ENCODE assay signal across 8 cellular contexts in the genomic region with DNA sequence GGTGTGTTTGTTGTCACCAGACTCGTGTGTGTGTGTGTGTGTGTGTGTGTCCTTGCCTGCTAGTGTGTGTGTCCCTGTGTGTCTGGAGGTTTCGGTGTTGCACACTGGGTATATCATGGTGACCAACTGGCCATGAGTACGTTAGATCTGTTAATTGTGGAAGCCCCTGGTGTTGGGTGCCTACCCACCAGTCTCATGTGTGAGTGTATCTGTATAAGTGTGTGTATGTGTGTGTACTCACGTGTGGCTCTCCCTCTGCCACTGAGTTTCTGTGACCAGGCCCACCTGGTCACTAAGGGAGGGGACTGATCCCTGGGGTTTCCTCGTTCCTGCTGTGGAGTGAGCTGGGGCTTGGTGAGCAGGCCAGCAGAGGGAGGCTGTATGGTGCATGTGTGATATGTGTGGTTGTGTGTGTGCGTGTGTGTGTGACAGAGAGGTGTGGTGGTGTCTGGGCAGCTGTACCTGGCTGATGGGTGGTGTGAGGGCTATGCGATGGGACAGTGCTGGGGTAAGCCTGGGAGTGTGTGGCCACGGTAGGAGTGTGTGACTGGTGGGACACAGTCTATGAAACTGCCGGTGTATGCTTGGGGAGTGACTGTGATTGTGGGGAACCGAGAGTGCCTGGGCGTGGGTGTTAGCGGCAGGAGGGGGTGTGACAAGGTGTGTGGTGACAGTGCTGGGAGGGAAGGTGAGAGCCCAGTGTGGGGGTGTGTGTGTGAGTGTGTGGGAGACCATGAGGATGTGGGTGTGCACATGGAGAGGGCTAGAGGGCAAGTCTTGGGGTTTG. TPM values are rescaled to one million over a fixed set of nuclear protein-coding genes. Genes with fewer than 3 reads are reported as not detected.
A peak's percentile ranks its signal among the peaks of the same experiment; 100 is the strongest.
DNase-seq lines count a peak whose midpoint lies in the region; ATAC-seq, FAIRE-seq and TF ChIP-seq lines count a peak whose summit lies in the region.
"Had no signal": no experiment of that assay in that cellular context is flagged by ENCODE, and none has a peak within 500 bp of the region (broad histone marks: within the 10 kb centered on the region; RNA-seq: fewer than 3 reads in every experiment).

No MANE protein-coding gene starts in this region.

- H3K9me3 ChIP-seq in GM12878 (replicated peaks; ENCODE audit: control insufficient read depth, insufficient read depth, low read length) = no peaks in the 10 kb centered on the region
- no peaks in the 10 kb centered on the region for H3K9me3 ChIP-seq in thymus (ENCODE audit: control insufficient read depth)

- H3K79me2 ChIP-seq in GM12878 (ENCODE audit: control insufficient read depth, insufficient read depth, low read length) = peaks cover 79% of the 10 kb centered on the region

- intact Hi-C loops in GM12878 (cut with micrococcal nuclease; ENCODE audit: unreplicated experiment) = loop anchor here (1.0 to 5.0 kb wide), 3 partner anchors 17 to 626 kb away; a partner anchor contains a TSS

- POLR2A ChIA-PET in GM12878 (lab: Charles Lee) = interaction anchor here (1.2 to 2.0 kb wide), 4 partner anchors 10 to 31 kb away, joined by 4 to 13 read pairs (median 7); no protein-coding TSS in a partner anchor

- peak; percentile 90 for FAIRE-seq in GM12878 (lab: Jason Lieb, UNC)
- FAIRE-seq: endometrium had no signal

- peak; percentile 25 for ATAC-seq in GM21423 (IDR thresholded peaks at IDR 0.05; ENCODE audit: unreplicated experiment)
- peak; percentile 40 for ATAC-seq in GM12878
- ATAC-seq in GM18520 (IDR thresholded peaks at IDR 0.05; ENCODE audit: unreplicated experiment) = no peak
- ATAC-seq in HG03521 (IDR thresholded peaks at IDR 0.05; ENCODE audit: unreplicated experiment) = no peak

- H3K27me3 ChIP-seq in GM12878 (replicated peaks in 1 of 2; ENCODE audit: control insufficient read depth in 2 of 2, insufficient read depth in 2 of 2, low read length in 1 of 2) (no peaks in the 10 kb centered on the region), thymus (ENCODE audit: control insufficient read depth, insufficient read depth) (peaks cover 9% of the 10 kb centered on the region)

- peak overlapping the region; percentile 88 for H3K9ac ChIP-seq in GM12878 (ENCODE audit: control insufficient read depth, insufficient read depth, low read length)

- DNase-seq in RPMI7951 (ENCODE audit: low read depth) (peak; percentile 35), GM12878 (ENCODE audit: low read depth, low spot score) (no peak), mucosa of gallbladder (ENCODE audit: low spot score) (peak; percentile 39)

- BruUV-seq in GM12878 (replicated peaks; lab: Mats Ljungman, UMichigan) = no TSS peak

- SMC1A ChIA-PET in GM12878 (lab: Charles Lee; ENCODE audit: uncharacterized antibody, unreplicated experiment) = interaction anchor here (1.0 to 3.2 kb wide), 10 partner anchors 11 to 57 kb away, joined by 3 to 21 read pairs (median 6); no protein-coding TSS in a partner anchor

- no peak for TF ChIP-seq RAD21 in GM12878 (IDR thresholded peaks at IDR 0.05; ENCODE audit: insufficient read depth, low read depth, low read length)

- CTCF ChIA-PET in GM12878 (lab: Yijun Ruan, JAX) = interaction anchor here (0.7 to 11.6 kb wide), 6 partner anchors 17 to 49 kb away, joined by 3 to 125 read pairs (median 4); no protein-coding TSS in a partner anchor

- in situ Hi-C loops in GM12878 (cut with MboI) = no loop called here

- peak overlapping the region; percentile 97 for H3K4me3 ChIP-seq in GM12878
- peak overlapping the region; percentile 2 for H3K4me3 ChIP-seq in thymus (ENCODE audit: low read length)

- TF ChIP-seq POLR2A in GM12878 (IDR thresholded peaks at IDR 0.05; ENCODE audit: low read depth, low read length) = peak; percentile 81

- no peak overlapping the region for H2AFZ ChIP-seq in GM12878 (ENCODE audit: control insufficient read depth, low read depth, low read length)

- peak overlapping the region; percentile 97 for H3K4me2 ChIP-seq in GM12878 (ENCODE audit: control insufficient read depth, insufficient read depth)

- 0% methylated on average over 12 of the region's 12 CpGs for WGBS in GM12878 (ENCODE audit: insufficient coverage, insufficient replicate concordance, low lambda C conversion rate, missing lambda C conversion rate)
- 91% methylated on average over 12 of the region's 12 CpGs for WGBS in thymus

- peak in 1 of 2 experiments; percentile 53; a peak in 2 of 4 replicates for TF ChIP-seq EP300 in GM12878 (IDR thresholded peaks at IDR 0.05; ENCODE audit: borderline replicate concordance in 1 of 2, control insufficient read depth in 1 of 2, low read depth in 2 of 2, low read length in 2 of 2)

- H3K36me3 ChIP-seq in GM12878 (ENCODE audit: control insufficient read depth in 2 of 2, insufficient read depth in 2 of 2, low read length in 1 of 2) = peaks cover 5 to 8% of the 10 kb centered on the region in 2 experiments
- peaks cover 3% of the 10 kb centered on the region for H3K36me3 ChIP-seq in thymus (ENCODE audit: control insufficient read depth, insufficient read depth)

- TF ChIP-seq CTCF in GM12878 (IDR thresholded peaks at IDR 0.05 in 2 of 3, conservative IDR thresholded peaks at IDR 0.05 in 1 of 3; ENCODE audit: control insufficient read depth in 2 of 3, extremely low read depth in 1 of 3, insufficient read depth in 1 of 3, low read depth in 3 of 3, low read length in 3 of 3) = 0 out of 6 replicates have a peak, but pooled peaks of 1 of the 3 experiments have one; percentile 8

- RAD21 ChIA-PET in GM12878 (lab: Charles Lee; ENCODE audit: unreplicated experiment) = interaction anchor here (0.7 to 2.8 kb wide), 10 partner anchors 16 to 54 kb away, joined by 3 to 11 read pairs (median 6); no protein-coding TSS in a partner anchor

- H3K4me1 ChIP-seq in GM12878 (ENCODE audit: control insufficient read depth, insufficient read depth, low read length) (peaks cover 66% of the 10 kb centered on the region), thymus (ENCODE audit: control insufficient read depth, insufficient read depth, low read length) (peaks cover 23% of the 10 kb centered on the region)

- H4K20me1 ChIP-seq in GM12878 (ENCODE audit: control insufficient read depth, insufficient read depth) = peaks cover 17% of the 10 kb centered on the region

- peak overlapping the region; percentile 92 for H3K27ac ChIP-seq in GM12878 (ENCODE audit: control insufficient read depth, insufficient read depth)
- H3K27ac ChIP-seq in thymus (ENCODE audit: low read depth) = peak overlapping the region; percentile 9

TF ChIP-seq in GM12878, 131 proteins besides CTCF, POLR2A, EP300 and RAD21 (continues in another document):
- 0 out of 2 replicates have a peak, but pooled peaks have one; percentile 30 for TF ChIP-seq CHD2 (IDR thresholded peaks at IDR 0.05; ENCODE audit: borderline replicate concordance, low read depth, low read length)

RNA-seq across cellular contexts. Expression of a gene that starts 1.9 kb away (rescaled TPM):
- 4.3 and 5.0 TPM in 2 replicates for total RNA-seq in RPMI7951 (2014; rRNA removed; shearing (Covaris generic))
- 13.2 and 14.9 TPM in 2 replicates for total RNA-seq in GM12878 (2013; cell fraction: nucleolus; rRNA removed)
- total RNA-seq in GM12878 (2014; rRNA removed) = 12.5 and 17.3 TPM in 2 replicates
- total RNA-seq in GM12878 (2014; rRNA removed; fragmentation: Illumina TruSeq; extraction: Trizol) = 28.0 TPM in 2 replicates
- total RNA-seq in GM12878 (2021) = 78.3 and 81.7 TPM in 2 replicates
- polyA plus RNA-seq in GM12878 (2011; ENCODE audit: low read depth) = 27.9 TPM
- 69.0 and 114 TPM in 2 replicates for polyA plus RNA-seq in GM12878 (2011; rRNA removed)
- polyA plus RNA-seq in GM12878 (2011; cell fraction: cytosol; rRNA removed) = 110 and 139 TPM in 2 replicates
- 155 and 176 TPM in 2 replicates for polyA plus RNA-seq in GM12878 (2011; cell fraction: nucleus; rRNA removed)
- 57.8 and 64.6 TPM in 2 replicates for polyA plus RNA-seq in GM12878 (2012)
- polyA plus RNA-seq in GM12878 (2014; fragmentation: Illumina TruSeq; extraction: Trizol) = 79.1 and 90.0 TPM in 2 replicates
- polyA plus RNA-seq in GM12878 (2014; fragmentation: Nextera tagmentation; extraction: Ambion mirVana) = 10 to 100 TPM; 13.2 to 22.1 TPM
- 85.7 and 90.7 TPM in 2 replicates for polyA plus RNA-seq in GM12878 (2014; rRNA removed)
- polyA plus RNA-seq in GM12878 (2016; fragmentation: Nextera tagmentation; extraction: Ambion mirVana) = 10 to 100 TPM; 10.0 to 56.8 TPM
- 123 and 129 TPM in 2 replicates for polyA minus RNA-seq in GM12878 (2011; rRNA and poly(A)+ RNA removed)
- polyA minus RNA-seq in GM12878 (2011; cell fraction: cytosol; rRNA and poly(A)+ RNA removed) = 34.2 and 36.8 TPM in 2 replicates
- 40.1 and 59.2 TPM in 2 replicates for polyA minus RNA-seq in GM12878 (2011; cell fraction: nucleus; rRNA and poly(A)+ RNA removed)
- total RNA-seq in mucosa of gallbladder = 103 TPM
- polyA plus RNA-seq in thymus = 15.3 TPM

RNA-seq across cellular contexts. Expression of a gene that starts 32.6 kb away (rescaled TPM):
- total RNA-seq in RPMI7951 (2014; rRNA removed; shearing (Covaris generic)) = 15.7 and 19.6 TPM in 2 replicates
- 64.3 and 64.9 TPM in 2 replicates for total RNA-seq in GM12878 (2013; cell fraction: nucleolus; rRNA removed)
- total RNA-seq in GM12878 (2014; rRNA removed) = 27.5 and 31.1 TPM in 2 replicates
- 16.0 and 16.6 TPM in 2 replicates for total RNA-seq in GM12878 (2014; rRNA removed; fragmentation: Illumina TruSeq; extraction: Trizol)
- 40.3 and 41.3 TPM in 2 replicates for total RNA-seq in GM12878 (2021)
- 8.9 TPM for polyA plus RNA-seq in GM12878 (2011; ENCODE audit: low read depth)
- polyA plus RNA-seq in GM12878 (2011; rRNA removed) = 29.5 and 34.5 TPM in 2 replicates
- polyA plus RNA-seq in GM12878 (2011; cell fraction: cytosol; rRNA removed) = 27.7 and 30.4 TPM in 2 replicates
- 15.8 and 24.1 TPM in 2 replicates for polyA plus RNA-seq in GM12878 (2011; cell fraction: nucleus; rRNA removed)
- polyA plus RNA-seq in GM12878 (2012) = 16.6 and 24.6 TPM in 2 replicates
- 33.3 and 34.5 TPM in 2 replicates for polyA plus RNA-seq in GM12878 (2014; fragmentation: Illumina TruSeq; extraction: Trizol)
- 10 to 100 TPM; 24.7 to 29.0 TPM for polyA plus RNA-seq in GM12878 (2014; fragmentation: Nextera tagmentation; extraction: Ambion mirVana)
- polyA plus RNA-seq in GM12878 (2014; rRNA removed) = 33.5 and 36.0 TPM in 2 replicates
- polyA plus RNA-seq in GM12878 (2016; fragmentation: Nextera tagmentation; extraction: Ambion mirVana) = 10 to 100 TPM; 73.8 to 75.1 TPM
- polyA minus RNA-seq in GM12878 (2011; rRNA and poly(A)+ RNA removed) = 41.8 and 52.7 TPM in 2 replicates
- 11.5 and 13.1 TPM in 2 replicates for polyA minus RNA-seq in GM12878 (2011; cell fraction: cytosol; rRNA and poly(A)+ RNA removed)
- 13.4 and 21.2 TPM in 2 replicates for polyA minus RNA-seq in GM12878 (2011; cell fraction: nucleus; rRNA and poly(A)+ RNA removed)
- 21.3 TPM for total RNA-seq in mucosa of gallbladder
- polyA plus RNA-seq in thymus = 8.0 TPM

Comparison
In these comparisons a context has a peak if more than half of its experiments do, and no peak if none do; other contexts are left out.
1. ATAC-seq: peak in GM21423 (single experiment) and GM12878 (single experiment); none in GM18520 (single experiment) and HG03521 (single experiment).